ENCODE assay signal across 13 cellular contexts in genomic region chr2:238868616-238869292, GRCh38. TPM values are rescaled to one million over a fixed set of nuclear protein-coding genes. Genes with fewer than 3 reads are reported as not detected.
A peak's percentile ranks its signal among the peaks of the same experiment; 100 is the strongest.
DNase-seq lines count a peak whose midpoint lies in the region; ATAC-seq and TF ChIP-seq lines count a peak whose summit lies in the region.
"Had no signal": no experiment of that assay in that cellular context is flagged by ENCODE, and none has a peak within 500 bp of the region (broad histone marks: within the 10 kb centered on the region; RNA-seq: fewer than 3 reads in every experiment).

No MANE protein-coding gene starts in this region.

- H3K9me3 Mint-ChIP-seq in glutamatergic neuron (ENCODE audit: unreplicated experiment), result peaks cover 2% of the 10 kb centered on the region
- H3K9me3 Mint-ChIP-seq: CD4-positive, alpha-beta T cell; natural killer cell treated with Interleukin-12 subunit alpha and Interleukin-12 subunit beta and Interleukin-15 and Interleukin-18, amount 100 ng/mL, for 72 hours had no signal

- H3K27ac ChIP-seq in ACC112 (ENCODE audit: low read depth, low read length) (peak overlapping the region; percentile 81), Panc1 (ENCODE audit: low read length) (peak overlapping the region; percentile 64)

- peaks cover 9% of the 10 kb centered on the region for H3K27me3 Mint-ChIP-seq in glutamatergic neuron (ENCODE audit: unreplicated experiment)

- H3K4me1 Mint-ChIP-seq in glutamatergic neuron (ENCODE audit: low read depth, unreplicated experiment), result peaks cover 2% of the 10 kb centered on the region

- H3K4me3 ChIP-seq in ACC112 (ENCODE audit: low read depth, low read length), result peak overlapping the region; percentile 36; the same call in 1 of the 2 replicates
- no peak overlapping the region for H3K4me3 ChIP-seq in Panc1 (ENCODE audit: low read depth in 2 of 2, low read length in 2 of 2)

- H3K4me1 ChIP-seq in ACC112 (ENCODE audit: control insufficient read depth, insufficient read depth, low read length, unreplicated experiment) (peaks cover 56% of the 10 kb centered on the region), Panc1 (ENCODE audit: control insufficient read depth, insufficient read depth, low read length) (peaks cover 56% of the 10 kb centered on the region)

- no peaks in the 10 kb centered on the region for H3K36me3 Mint-ChIP-seq in glutamatergic neuron (ENCODE audit: unreplicated experiment)

- intact Hi-C loops in Panc1 (cut with micrococcal nuclease; ENCODE audit: unreplicated experiment), result no loop called here

- H3K4me3 Mint-ChIP-seq in glutamatergic neuron (ENCODE audit: unreplicated experiment), result no peak overlapping the region
- H3K4me3 Mint-ChIP-seq: CD4-positive, alpha-beta T cell; natural killer cell treated with Interleukin-12 subunit alpha and Interleukin-12 subunit beta and Interleukin-15 and Interleukin-18, amount 100 ng/mL, for 72 hours had no signal

- POLR2A ChIA-PET in Panc1 (lab: Charles Lee), result no interaction called here

- CTCF ChIA-PET in Panc1 (lab: Charles Lee), result no interaction called here

- TF ChIP-seq CTCF in Panc1 (IDR thresholded peaks at IDR 0.05) (no peak), omental fat pad (IDR thresholded peaks at IDR 0.05) (no peak), glutamatergic neuron (IDR thresholded peaks at IDR 0.05; ENCODE audit: partially characterized antibody, unreplicated experiment) (no peak)

- H3K36me3 ChIP-seq in ACC112 (ENCODE audit: insufficient read depth, low read length) (no peaks in the 10 kb centered on the region), Panc1 (ENCODE audit: control insufficient read depth, insufficient read depth, low read length) (no peaks in the 10 kb centered on the region)

- peak; percentile 13 for DNase-seq in Panc1 (ENCODE audit: low read depth, low spot score)
- peak; percentile 57 for DNase-seq in fibroblast of the conjunctiva (ENCODE audit: low read depth)
- DNase-seq in omental fat pad (ENCODE audit: low spot score), result no peak
- DNase-seq in kidney tubule cell (ENCODE audit: low spot score), result no peak
- no peak for DNase-seq in COLO829 (ENCODE audit: low spot score)
- no peak for DNase-seq in glutamatergic neuron
- DNase-seq: CD4-positive, alpha-beta T cell; hippocampal formation; KG1; NCI-H510A treated with DMSO at 0.1 percent for 48 hours had no signal

- H3K79me2 ChIP-seq in ACC112 (ENCODE audit: control insufficient read depth, insufficient read depth, low read length, unreplicated experiment), result peaks cover 42% of the 10 kb centered on the region

- in situ Hi-C loops in Panc1 (cut with HindIII; ENCODE audit: low pct_unique_long_range_greater_than_20kb, low sequenced_read_pairs), result no loop called here

- ATAC-seq in Panc1 (peak; percentile 49), omental fat pad (ENCODE audit: low FRiP score) (peak; percentile 33), GM21717 (IDR thresholded peaks at IDR 0.05; ENCODE audit: unreplicated experiment) (no peak)

- H3K27me3 ChIP-seq in ACC112 (ENCODE audit: insufficient read depth, low read length) (no peaks in the 10 kb centered on the region), Panc1 (ENCODE audit: control insufficient read depth, insufficient read depth, low read length) (no peaks in the 10 kb centered on the region)

- H3K9me3 ChIP-seq in Panc1 (ENCODE audit: control insufficient read depth, insufficient read depth, low read depth, low read length), result no peaks in the 10 kb centered on the region

- no peak overlapping the region for H2AFZ ChIP-seq in ACC112 (ENCODE audit: low read length, unreplicated experiment)

- no peak overlapping the region for H3K27ac Mint-ChIP-seq in glutamatergic neuron (ENCODE audit: unreplicated experiment)
- H3K27ac Mint-ChIP-seq: CD4-positive, alpha-beta T cell had no signal

- no TSS peak for BruUV-seq in Panc1 (replicated peaks; lab: Mats Ljungman, UMichigan)

RNA-seq across cellular contexts. Expression of gene TWIST2, which starts 20.9 kb away (rescaled TPM):
- total RNA-seq in Panc1 (2021; ENCODE audit: unreplicated experiment) (4.2 TPM), omental fat pad (100 to 1,000 TPM in 2 of 4 donors, 10 to 100 TPM in 2; 90.8 to 141 (median 116) TPM), glutamatergic neuron (ENCODE audit: unreplicated experiment) (not detected)
- 6.5 TPM for polyA plus RNA-seq in Panc1 (2012; ENCODE audit: insufficient read length)
- total RNA-seq: CD4-positive, alpha-beta T cell; natural killer cell treated with Interleukin-12 subunit alpha and Interleukin-12 subunit beta and Interleukin-15 and Interleukin-18, amount 100 ng/mL, for 72 hours had no signal

Comparison
In these comparisons a context has a peak if more than half of its experiments do, and no peak if none do; other contexts are left out.
1. DNase-seq: peak in Panc1 (single experiment) and fibroblast of the conjunctiva (single experiment); none in omental fat pad (single experiment), kidney tubule cell (single experiment), COLO829 (single experiment) and glutamatergic neuron (single experiment).
2. RNA of gene TWIST2, which starts 20.9 kb away (total RNA-seq): 90.8 to 141 TPM in omental fat pad; 4.2 TPM in Panc1 (single experiment) and not detected in glutamatergic neuron (single experiment); every median in the first group is over 10 times any median in the second.